27 cellular contexts compared by ENCODE assay signal in the genomic region with DNA sequence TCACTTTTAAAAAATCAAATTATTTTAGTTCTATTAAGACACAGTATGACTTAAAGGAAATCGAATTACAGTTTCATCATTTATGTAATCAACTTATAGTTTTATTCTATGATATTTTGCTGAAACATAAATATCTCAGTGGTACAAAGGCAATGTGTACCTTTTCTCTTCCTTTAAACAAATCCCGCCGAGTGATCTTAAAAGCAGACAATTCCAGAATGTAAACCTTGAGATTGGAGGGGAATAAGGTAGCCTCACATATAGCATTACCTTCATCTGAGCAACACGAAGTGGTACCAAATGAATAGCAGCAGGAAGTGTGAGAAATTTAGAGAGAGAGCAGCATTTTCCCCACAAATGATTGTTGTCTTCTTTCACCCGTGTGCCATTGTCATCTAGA.
"Had no signal": no experiment of that assay in that cellular context is flagged by ENCODE, and none has a peak within 500 bp of the region (broad histone marks: within the 10 kb centered on the region; RNA-seq: fewer than 3 reads in every experiment).

No MANE protein-coding gene starts in this region.

- H3K36me3 ChIP-seq: esophagus muscularis mucosa, esophagus squamous epithelium, gastrocnemius medialis, gastroesophageal sphincter, heart left ventricle, heart right ventricle had no signal

- ATAC-seq: effector memory CD8-positive, alpha-beta T cell; esophagus mucosa; foreskin keratinocyte; gastrocnemius medialis; gastroesophageal sphincter; heart left ventricle; heart right ventricle had no signal

- H3K27me3 ChIP-seq: dorsolateral prefrontal cortex, esophagus muscularis mucosa, esophagus squamous epithelium, foreskin keratinocyte, gastrocnemius medialis, gastroesophageal sphincter, heart left ventricle, heart right ventricle, hepatocyte had no signal

- H3K9me3 ChIP-seq: esophagus muscularis mucosa, esophagus squamous epithelium, gastrocnemius medialis, gastroesophageal sphincter had no signal

- H3K27ac ChIP-seq: coronary artery, dorsolateral prefrontal cortex, epithelial cell of prostate, esophagus muscularis mucosa, esophagus squamous epithelium, foreskin keratinocyte, gastrocnemius medialis, gastroesophageal sphincter, heart left ventricle, heart right ventricle, hepatocyte had no signal

- H3K79me2 ChIP-seq: hepatocyte had no signal

- FAIRE-seq: endometrium, endothelial cell of umbilical vein had no signal

- H2AFZ ChIP-seq: hepatocyte had no signal

- H3K4me2 ChIP-seq: hepatocyte had no signal

- H3K4me3 ChIP-seq: coronary artery, dorsolateral prefrontal cortex, esophagus muscularis mucosa, esophagus squamous epithelium, gastrocnemius medialis, gastroesophageal sphincter, heart left ventricle, heart right ventricle, hepatocyte had no signal

- DNase-seq: cortex of kidney; dermis blood vessel endothelial cell; dorsolateral prefrontal cortex; effector CD4-positive, alpha-beta T cell; effector CD8-positive, alpha-beta T cell; effector memory CD4-positive, alpha-beta T cell; effector memory CD8-positive, alpha-beta T cell; endodermal cell; erythroblast; esophagus squamous epithelium; foreskin fibroblast; foreskin keratinocyte; foreskin melanocyte; gastrocnemius medialis; glutamatergic neuron; head of caudate nucleus; heart left ventricle; heart right ventricle; hippocampal formation had no signal

- H3K4me1 ChIP-seq: esophagus muscularis mucosa, esophagus squamous epithelium, foreskin keratinocyte, gastrocnemius medialis, gastroesophageal sphincter, heart left ventricle, heart right ventricle had no signal
